In genomic region chr18:44090453-44090852, GRCh38 we compare ENCODE assay signal across 30 cellular contexts.
"Had no signal": no experiment of that assay in that cellular context is flagged by ENCODE, and none has a peak within 500 bp of the region (broad histone marks: within the 10 kb centered on the region; RNA-seq: fewer than 3 reads in every experiment).

No MANE protein-coding gene starts in this region.

- ATAC-seq: activated CD8-positive, alpha-beta T cell treated with anti-CD3 and anti-CD28 coated beads for 36 hours; activated T-cell treated with anti-CD3 and anti-CD28 coated beads, Interleukin-2, amount 50 U/mL, for 4 hours; activated T-helper 17 cell treated with anti-CD3 and anti-CD28 coated beads, Interleukin-2, amount 50 U/mL, for 72 hours; left cardiac atrium; left ventricle myocardium superior; right lobe of liver; stimulated activated effector memory CD8-positive, alpha-beta T cell treated with anti-CD3 and anti-CD28 coated beads, Interleukin-12 subunit alpha, Interleukin-12 subunit beta, amount 100 ng/mL, for 72 hours; WTC11 had no signal

- H3K36me3 ChIP-seq: brain microvascular endothelial cell, esophagus muscularis mucosa, ovary, right lobe of liver, thoracic aorta, uterus had no signal

- H3K4me3 Mint-ChIP-seq: activated CD8-positive, alpha-beta T cell treated with anti-CD3 and anti-CD28 coated beads for 36 hours; activated T-cell treated with anti-CD3 and anti-CD28 coated beads, Interleukin-2, amount 50 U/mL, for 4 hours; activated T-helper 17 cell treated with anti-CD3 and anti-CD28 coated beads, Interleukin-2, amount 50 U/mL, for 72 hours; central memory CD8-positive, alpha-beta T cell; dendritic cell treated with granulocyte-macrophage colony-stimulating factor and Interleukin-4, amounts not matched to agents 40 ng/mL and 50 ng/mL, for 4 days; mesothelial cell of epicardium; naive B cell; nephron progenitor cell; stimulated activated effector memory CD8-positive, alpha-beta T cell treated with anti-CD3 and anti-CD28 coated beads, Interleukin-12 subunit alpha, Interleukin-12 subunit beta, amount 100 ng/mL, for 72 hours; stimulated activated naive CD8-positive, alpha-beta T cell treated with anti-CD3 and anti-CD28 coated beads, Interleukin-15, Interleukin-2, amounts not matched to agents 100 ng/mL and 50 ng/mL, for 24 hours had no signal

- H3K36me3 Mint-ChIP-seq: mesothelial cell of epicardium; naive B cell; stimulated activated effector memory CD8-positive, alpha-beta T cell treated with anti-CD3 and anti-CD28 coated beads, Interleukin-12 subunit alpha, Interleukin-12 subunit beta, amount 100 ng/mL, for 72 hours had no signal

- H3K4me3 ChIP-seq: esophagus muscularis mucosa, ovary, right lobe of liver, thoracic aorta, uterus had no signal

- H3K27ac Mint-ChIP-seq: activated CD8-positive, alpha-beta T cell treated with anti-CD3 and anti-CD28 coated beads for 36 hours; activated T-helper 17 cell treated with anti-CD3 and anti-CD28 coated beads, Interleukin-2, amount 50 U/mL, for 72 hours; dendritic cell treated with granulocyte-macrophage colony-stimulating factor and Interleukin-4, amounts not matched to agents 40 ng/mL and 50 ng/mL, for 4 days; mesothelial cell of epicardium; nephron progenitor cell; progenitor cell of endocrine pancreas; stimulated activated effector memory CD8-positive, alpha-beta T cell treated with anti-CD3 and anti-CD28 coated beads, Interleukin-12 subunit alpha, Interleukin-12 subunit beta, amount 100 ng/mL, for 72 hours; stimulated activated naive CD8-positive, alpha-beta T cell treated with anti-CD3 and anti-CD28 coated beads, Interleukin-15, Interleukin-2, amounts not matched to agents 100 ng/mL and 50 ng/mL, for 24 hours; WTC11 had no signal

- H3K27me3 ChIP-seq: brain microvascular endothelial cell, esophagus muscularis mucosa, ovary, right lobe of liver, uterus had no signal

- H3K27me3 Mint-ChIP-seq: activated CD8-positive, alpha-beta T cell treated with anti-CD3 and anti-CD28 coated beads for 36 hours; activated T-helper 17 cell treated with anti-CD3 and anti-CD28 coated beads, Interleukin-2, amount 50 U/mL, for 72 hours; central memory CD8-positive, alpha-beta T cell; dendritic cell treated with granulocyte-macrophage colony-stimulating factor and Interleukin-4, amounts not matched to agents 40 ng/mL and 50 ng/mL, for 4 days; progenitor cell of endocrine pancreas; stimulated activated naive CD8-positive, alpha-beta T cell treated with anti-CD3 and anti-CD28 coated beads, Interleukin-15, Interleukin-2, amounts not matched to agents 100 ng/mL and 50 ng/mL, for 24 hours had no signal

- H3K9me3 ChIP-seq: esophagus muscularis mucosa, ovary, right lobe of liver, thoracic aorta, uterus had no signal

- H3K9me3 Mint-ChIP-seq: activated T-cell treated with anti-CD3 and anti-CD28 coated beads, Interleukin-2, amount 50 U/mL, for 4 hours; central memory CD8-positive, alpha-beta T cell; dendritic cell treated with granulocyte-macrophage colony-stimulating factor and Interleukin-4, amounts not matched to agents 40 ng/mL and 50 ng/mL, for 4 days; stimulated activated effector memory CD8-positive, alpha-beta T cell treated with anti-CD3 and anti-CD28 coated beads, Interleukin-12 subunit alpha, Interleukin-12 subunit beta, amount 100 ng/mL, for 72 hours had no signal

- H3K27ac ChIP-seq: brain microvascular endothelial cell, esophagus muscularis mucosa, ovary, right lobe of liver, thoracic aorta, uterus had no signal

- H3K4me1 ChIP-seq: esophagus muscularis mucosa, right lobe of liver, uterus had no signal

- DNase-seq: activated CD4-positive, alpha-beta T cell treated with anti-CD3 and anti-CD28 coated beads for 1 hour; activated CD4-positive, alpha-beta T cell treated with anti-CD3 and anti-CD28 coated beads, Interleukin-2, amount 50 U/mL, for 1 hour; activated CD8-positive, alpha-beta T cell treated with anti-CD3 and anti-CD28 coated beads for 36 hours; activated gamma-delta T cell treated with Interleukin-2 at 50 U/mL for 16 hours; activated naive CD4-positive, alpha-beta T cell treated with anti-CD3 and anti-CD28 coated beads, Interleukin-2, amount 50 U/mL, for 16 hours; activated T-cell treated with anti-CD3 and anti-CD28 coated beads, Interleukin-2, amount 50 U/mL, for 4 hours; amniotic stem cell; brain microvascular endothelial cell; effector CD4-positive, alpha-beta T cell; foreskin melanocyte; glutamatergic neuron; left cardiac atrium; left ventricle myocardium superior; naive B cell; nephron progenitor cell; ovary; right lobe of liver; stimulated activated CD4-positive, alpha-beta T cell treated with anti-CD3 and anti-CD28 coated beads, Interleukin-4, amount 100 ng/mL, for 1 hour; T-helper 2 cell; uterus had no signal

- H3K4me1 Mint-ChIP-seq: activated T-helper 17 cell treated with anti-CD3 and anti-CD28 coated beads, Interleukin-2, amount 50 U/mL, for 72 hours; central memory CD8-positive, alpha-beta T cell; naive B cell; stimulated activated effector memory CD8-positive, alpha-beta T cell treated with anti-CD3 and anti-CD28 coated beads, Interleukin-12 subunit alpha, Interleukin-12 subunit beta, amount 100 ng/mL, for 72 hours had no signal
